ENCODE assay signal across 6 cellular contexts in genomic region chr3:172813462-172813861, GRCh38.
"Had no signal": no experiment of that assay in that cellular context is flagged by ENCODE, and none has a peak within 500 bp of the region (broad histone marks: within the 10 kb centered on the region; RNA-seq: fewer than 3 reads in every experiment).

No MANE protein-coding gene starts in this region.

- H3K4me3 ChIP-seq: GM12878 had no signal

- ATAC-seq: GM12878 had no signal

- FAIRE-seq: GM12878, GM12891, GM12892, GM18507 had no signal

- DNase-seq: GDM1, GF-D8 had no signal
